Comparison of ENCODE assay signal across 8 cellular contexts in the genomic region with DNA sequence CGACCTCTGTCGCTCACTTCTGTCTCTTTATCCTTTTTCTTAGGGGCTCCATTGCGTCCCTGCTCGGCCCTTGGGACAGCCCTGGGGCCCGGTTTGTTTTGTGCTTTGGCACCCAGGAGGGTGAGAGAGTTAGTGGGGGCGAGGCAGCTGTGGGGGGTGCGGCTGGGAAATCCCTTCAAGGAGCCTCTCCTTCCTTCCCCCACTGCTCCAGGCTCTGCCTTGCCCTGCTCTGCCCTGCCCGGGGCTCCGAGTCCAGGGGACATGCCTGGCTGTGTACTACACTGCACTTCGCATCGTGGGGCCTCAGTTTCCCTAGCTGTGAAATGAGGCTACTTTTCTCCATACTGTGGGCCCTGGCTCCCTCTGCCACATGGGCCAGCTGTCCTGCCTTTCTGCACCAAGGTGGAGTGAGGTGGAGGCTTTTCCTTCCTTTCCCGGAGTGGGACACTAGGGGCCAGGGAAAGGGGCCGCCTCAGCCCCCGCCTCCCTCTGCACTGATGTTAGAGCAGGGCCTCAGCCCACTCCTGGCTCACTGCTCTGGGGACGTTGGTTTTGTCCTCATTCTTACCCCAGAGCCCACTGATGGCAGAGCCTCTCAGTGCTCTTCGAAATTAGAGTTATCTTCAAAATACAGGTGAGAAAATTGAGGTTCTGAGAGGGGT. TPM values are rescaled to one million over a fixed set of nuclear protein-coding genes. Genes with fewer than 3 reads are reported as not detected.
A peak's percentile ranks its signal among the peaks of the same experiment; 100 is the strongest.
DNase-seq lines count a peak whose midpoint lies in the region; ATAC-seq and TF ChIP-seq lines count a peak whose summit lies in the region.

No MANE protein-coding gene starts in this region.

- H3K9me3 ChIP-seq in OCI-LY3 (ENCODE audit: insufficient read depth, low read length), result no peaks in the 10 kb centered on the region
- H3K9me3 ChIP-seq in endocrine pancreas (ENCODE audit: control insufficient read depth, low read length), result no peaks in the 10 kb centered on the region
- no peaks in the 10 kb centered on the region for H3K9me3 ChIP-seq in neural progenitor cell (ENCODE audit: low read depth)

- H2AFZ ChIP-seq in OCI-LY3 (ENCODE audit: low read depth, low read length) (0 out of 2 replicates have a peak overlapping the region, but pooled peaks have one; percentile 46), neural progenitor cell (replicated peaks) (no peak overlapping the region)

- H3K27me3 ChIP-seq in OCI-LY3 (ENCODE audit: low read depth, low read length) (no peaks in the 10 kb centered on the region), endocrine pancreas (ENCODE audit: control insufficient read depth, insufficient read depth, low read length) (no peaks in the 10 kb centered on the region), neural progenitor cell (no peaks in the 10 kb centered on the region)

- no peak for DNase-seq in CD14-positive monocyte (ENCODE audit: low spot score)
- DNase-seq in neural progenitor cell (ENCODE audit: low spot score), result no peak
- DNase-seq in NOMO-1 treated with dmso at 0.1 percent for 144 hours (lab: John Stamatoyannopoulos, UW; ENCODE audit: unreplicated experiment), result no peak
- no peak for DNase-seq in SIG-M5 treated with dmso at 0.1 percent for 504 hours (lab: John Stamatoyannopoulos, UW; ENCODE audit: unreplicated experiment)
- no peak for DNase-seq in stimulated activated CD4-positive, alpha-beta T cell treated with anti-CD3 and anti-CD28 coated beads, Interleukin-1b, Interleukin-23, amount 100 ng/mL, for 48 hours

- no peak for ATAC-seq in HG03378 (IDR thresholded peaks at IDR 0.05; ENCODE audit: unreplicated experiment)

- H4K20me1 ChIP-seq in OCI-LY3 (ENCODE audit: insufficient read depth, low read length), result no peaks in the 10 kb centered on the region
- H4K20me1 ChIP-seq in neural progenitor cell (ENCODE audit: low read depth), result peaks cover 54% of the 10 kb centered on the region

- H3F3A ChIP-seq in neural progenitor cell (ENCODE audit: low read depth), result peaks cover 26% of the 10 kb centered on the region

- H3K36me3 ChIP-seq in OCI-LY3 (replicated peaks; ENCODE audit: low read depth, low read length), result no peaks in the 10 kb centered on the region
- no peaks in the 10 kb centered on the region for H3K36me3 ChIP-seq in endocrine pancreas (ENCODE audit: control insufficient read depth, insufficient read depth, low read length)
- no peaks in the 10 kb centered on the region for H3K36me3 ChIP-seq in neural progenitor cell

- H3K79me2 ChIP-seq in OCI-LY3 (ENCODE audit: low read length), result no peaks in the 10 kb centered on the region
- peaks cover 57% of the 10 kb centered on the region for H3K79me2 ChIP-seq in neural progenitor cell (ENCODE audit: low read depth)

- H3K27me3 Mint-ChIP-seq in CD14-positive monocyte (ENCODE audit: low read depth in 3 of 3) (peaks cover 3 to 9% (median 5%) of the 10 kb centered on the region in 3 donors), neural progenitor cell (ENCODE audit: insufficient read depth, low read depth) (peaks cover 6% of the 10 kb centered on the region)

- H3K4me2 ChIP-seq in OCI-LY3 (ENCODE audit: low read length) (peak overlapping the region; percentile 76), neural progenitor cell (peak overlapping the region; percentile 81)

- H3K9me3 Mint-ChIP-seq in CD14-positive monocyte, result peaks cover 0 to 2% (median 0%) of the 10 kb centered on the region in 7 donors
- H3K9me3 Mint-ChIP-seq in neural progenitor cell, result no peaks in the 10 kb centered on the region

- H3K4me3 Mint-ChIP-seq in CD14-positive monocyte, result peak overlapping the region; percentile 91 to 99
- peak overlapping the region; percentile 99 for H3K4me3 Mint-ChIP-seq in neural progenitor cell

- H3K27ac ChIP-seq in OCI-LY3 (ENCODE audit: low read length), result no peak overlapping the region
- no peak overlapping the region for H3K27ac ChIP-seq in neural progenitor cell

- H3K27ac Mint-ChIP-seq in CD14-positive monocyte (peak overlapping the region in 6 of 7 donors; percentile 6 to 93 (median 68)), neural progenitor cell (peak overlapping the region; percentile 92)

- H3K4me1 Mint-ChIP-seq in CD14-positive monocyte, result peaks cover 23% of the 10 kb centered on the region
- peaks cover 70% of the 10 kb centered on the region for H3K4me1 Mint-ChIP-seq in neural progenitor cell

- H3K4me3 ChIP-seq in OCI-LY3 (ENCODE audit: low read length), result peak overlapping the region; percentile 83
- H3K4me3 ChIP-seq in endocrine pancreas (ENCODE audit: control insufficient read depth, insufficient read depth, low read length), result no peak overlapping the region
- H3K4me3 ChIP-seq in neural progenitor cell, result peak overlapping the region; percentile 92

- H3K4me1 ChIP-seq in OCI-LY3 (ENCODE audit: low read length) (peaks cover 4% of the 10 kb centered on the region; the same call in 1 of the 2 replicates), endocrine pancreas (ENCODE audit: control insufficient read depth, insufficient read depth, low read length) (no peaks in the 10 kb centered on the region), neural progenitor cell (peaks cover 58% of the 10 kb centered on the region)

- H3K36me3 Mint-ChIP-seq in CD14-positive monocyte (no peaks in the 10 kb centered on the region), neural progenitor cell (no peaks in the 10 kb centered on the region)

- H3K9ac ChIP-seq in OCI-LY3 (ENCODE audit: low read length) (peak overlapping the region; percentile 70), endocrine pancreas (ENCODE audit: control insufficient read depth, insufficient read depth, low read length) (peak overlapping the region; percentile 3), neural progenitor cell (peak overlapping the region; percentile 78)

- intact Hi-C loops in CD14-positive monocyte (cut with micrococcal nuclease), result no loop called here

- TF ChIP-seq CTCF in CD14-positive monocyte (IDR thresholded peaks at IDR 0.05) (no peak), OCI-LY3 (IDR thresholded peaks at IDR 0.05; ENCODE audit: low read depth, low read length) (no peak), neural progenitor cell (IDR thresholded peaks at IDR 0.05) (no peak)

RNA-seq across cellular contexts. Expression of gene LLGL1, which starts 1.0 kb away (rescaled TPM):
- polyA plus RNA-seq in CD14-positive monocyte, result under 1 TPM; 0.52 to 0.76 TPM
- 70.5 and 190 TPM in 2 replicates for total RNA-seq in neural progenitor cell (ENCODE audit: low replicate concordance)

RNA-seq across cellular contexts. Expression of gene FLII, which starts 32.1 kb away (rescaled TPM):
- 100 to 1,000 TPM; 145 to 227 TPM for polyA plus RNA-seq in CD14-positive monocyte
- 117 and 193 TPM in 2 replicates for total RNA-seq in neural progenitor cell (ENCODE audit: low replicate concordance)

RNA-seq across cellular contexts. Expression of gene MIEF2, which starts 34.0 kb away (rescaled TPM):
- 1 to 10 TPM; 4.9 to 6.1 TPM for polyA plus RNA-seq in CD14-positive monocyte
- total RNA-seq in neural progenitor cell (ENCODE audit: low replicate concordance), result 8.1 and 23.2 TPM in 2 replicates

RNA-seq across cellular contexts. Expression of gene ALKBH5, which starts 42.8 kb away (rescaled TPM):
- polyA plus RNA-seq in CD14-positive monocyte, result 10 to 100 TPM; 78.9 to 79.1 TPM
- 78.8 and 98.2 TPM in 2 replicates for total RNA-seq in neural progenitor cell (ENCODE audit: low replicate concordance)

Comparison
In these comparisons a context has a peak if more than half of its experiments do, and no peak if none do; other contexts are left out.
1. H3K9ac ChIP-seq: peak in every context shown above with its lines; median percentile 78 in neural progenitor cell; 70 in OCI-LY3; 3 in endocrine pancreas.